1 cellular context compared by ENCODE assay signal in the genomic region with DNA sequence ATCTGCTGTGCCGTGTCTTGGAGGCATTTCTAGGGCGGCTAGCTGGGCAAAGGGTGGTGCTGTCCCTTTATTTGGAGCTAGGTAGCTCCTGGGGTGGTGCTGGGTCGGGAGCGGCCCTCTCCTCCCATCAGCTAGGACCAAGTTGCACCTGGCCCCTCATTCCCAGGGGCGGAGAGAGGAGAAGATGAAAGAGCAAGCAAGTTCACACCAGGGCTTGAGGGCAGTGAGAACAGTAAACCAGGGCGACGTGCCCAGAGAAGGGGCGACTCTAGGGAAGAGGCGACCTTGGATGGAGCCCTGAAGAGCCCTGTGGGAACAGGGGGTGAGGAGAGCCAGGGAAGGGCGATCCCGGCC.
TF ChIP-seq lines count a peak whose summit lies in the region.

No MANE protein-coding gene starts in this region.

TF ChIP-seq in neural cell, 6 proteins besides CTCF, POLR2A, EP300 and RAD21 (continued from another document):
- TF ChIP-seq, protein P1, sequence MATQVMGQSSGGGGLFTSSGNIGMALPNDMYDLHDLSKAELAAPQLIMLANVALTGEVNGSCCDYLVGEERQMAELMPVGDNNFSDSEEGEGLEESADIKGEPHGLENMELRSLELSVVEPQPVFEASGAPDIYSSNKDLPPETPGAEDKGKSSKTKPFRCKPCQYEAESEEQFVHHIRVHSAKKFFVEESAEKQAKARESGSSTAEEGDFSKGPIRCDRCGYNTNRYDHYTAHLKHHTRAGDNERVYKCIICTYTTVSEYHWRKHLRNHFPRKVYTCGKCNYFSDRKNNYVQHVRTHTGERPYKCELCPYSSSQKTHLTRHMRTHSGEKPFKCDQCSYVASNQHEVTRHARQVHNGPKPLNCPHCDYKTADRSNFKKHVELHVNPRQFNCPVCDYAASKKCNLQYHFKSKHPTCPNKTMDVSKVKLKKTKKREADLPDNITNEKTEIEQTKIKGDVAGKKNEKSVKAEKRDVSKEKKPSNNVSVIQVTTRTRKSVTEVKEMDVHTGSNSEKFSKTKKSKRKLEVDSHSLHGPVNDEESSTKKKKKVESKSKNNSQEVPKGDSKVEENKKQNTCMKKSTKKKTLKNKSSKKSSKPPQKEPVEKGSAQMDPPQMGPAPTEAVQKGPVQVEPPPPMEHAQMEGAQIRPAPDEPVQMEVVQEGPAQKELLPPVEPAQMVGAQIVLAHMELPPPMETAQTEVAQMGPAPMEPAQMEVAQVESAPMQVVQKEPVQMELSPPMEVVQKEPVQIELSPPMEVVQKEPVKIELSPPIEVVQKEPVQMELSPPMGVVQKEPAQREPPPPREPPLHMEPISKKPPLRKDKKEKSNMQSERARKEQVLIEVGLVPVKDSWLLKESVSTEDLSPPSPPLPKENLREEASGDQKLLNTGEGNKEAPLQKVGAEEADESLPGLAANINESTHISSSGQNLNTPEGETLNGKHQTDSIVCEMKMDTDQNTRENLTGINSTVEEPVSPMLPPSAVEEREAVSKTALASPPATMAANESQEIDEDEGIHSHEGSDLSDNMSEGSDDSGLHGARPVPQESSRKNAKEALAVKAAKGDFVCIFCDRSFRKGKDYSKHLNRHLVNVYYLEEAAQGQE (IDR thresholded peaks at IDR 0.05; ENCODE audit: borderline replicate concordance) = no peak
